ENCODE assay signal across 6 cellular contexts in genomic region chr17:45146616-45147101, GRCh38. TPM values are rescaled to one million over a fixed set of nuclear protein-coding genes. Genes with fewer than 3 reads are reported as not detected.
DNase-seq lines count a peak whose midpoint lies in the region; ATAC-seq and TF ChIP-seq lines count a peak whose summit lies in the region.

No MANE protein-coding gene starts in this region.

- H3K4me2 ChIP-seq in IMR-90 (ENCODE audit: low read depth, low read length), result peak overlapping the region; percentile 74

- no CpG with 5 or more reads among the region's 9 CpGs for WGBS in IMR-90 (ENCODE audit: extremely low coverage in 2 of 2, insufficient read length in 1 of 2), 2 experiments

- in situ Hi-C loops in IMR-90 (cut with MboI; ENCODE audit: low sequenced_read_pairs) (no loop called here), brain microvascular endothelial cell (cut with HindIII; ENCODE audit: low pct_ligation_motif_present, low sequenced_read_pairs) (no loop called here)

- peak overlapping the region; percentile 99 for H3K14ac ChIP-seq in IMR-90 (replicated peaks; ENCODE audit: low read depth, low read length)

- H4K5ac ChIP-seq in IMR-90 (ENCODE audit: low read depth, low read length), result peak overlapping the region; percentile 96

- peak overlapping the region; percentile 77 to 96 for H4K8ac ChIP-seq in IMR-90 (ENCODE audit: low read depth in 2 of 2, low read length in 2 of 2)

- peak overlapping the region; percentile 95 for H3K4me3 Mint-ChIP-seq in neural crest cell

- H3K27ac Mint-ChIP-seq in neural crest cell (ENCODE audit: unreplicated experiment), result peak overlapping the region; percentile 97

- BruUV-seq in IMR-90 (replicated peaks; lab: Mats Ljungman, UMichigan), result no TSS peak

- peak overlapping the region; percentile 90 for H3K27ac ChIP-seq in IMR-90 (ENCODE audit: insufficient read depth, low read length)
- peak overlapping the region; percentile 98 for H3K27ac ChIP-seq in brain microvascular endothelial cell

- H3K4me1 ChIP-seq in IMR-90 (ENCODE audit: control insufficient read depth, insufficient read depth, low read length), result peaks cover 19% of the 10 kb centered on the region

- dilution Hi-C loops in IMR-90 (cut with HindIII; ENCODE audit: low sequenced_read_pairs, unreplicated experiment), result no loop called here

- H2BK120ac ChIP-seq in IMR-90 (ENCODE audit: low read depth, low read length), result peak overlapping the region; percentile 79

- CTCF ChIA-PET in IMR-90 (lab: Yijun Ruan, JAX), result interaction anchor here (0.6 to 2.1 kb wide), 3 partner anchors 11 to 68 kb away, joined by 4 to 10 read pairs (median 5); partner anchors contain the start of gene ACBD4

- no peak overlapping the region; the same call in 1 of the 2 replicates for H3K56ac ChIP-seq in IMR-90 (ENCODE audit: extremely low read depth, insufficient read depth, low read length)

- H3K9me3 Mint-ChIP-seq in neural crest cell, result no peaks in the 10 kb centered on the region

- H3K79me1 ChIP-seq in IMR-90 (ENCODE audit: low read depth in 1 of 2, low read length in 2 of 2), result peaks cover 5 to 43% of the 10 kb centered on the region in 2 experiments; a peak in 2 of 4 replicates

- H3K27me3 ChIP-seq in IMR-90 (ENCODE audit: control insufficient read depth, insufficient read depth, low read length), result no peaks in the 10 kb centered on the region
- no peaks in the 10 kb centered on the region for H3K27me3 ChIP-seq in brain microvascular endothelial cell (replicated peaks)

- no peaks in the 10 kb centered on the region for H3K36me3 Mint-ChIP-seq in neural crest cell (ENCODE audit: low read depth)

- no peaks in the 10 kb centered on the region for H3K9me3 ChIP-seq in IMR-90 (ENCODE audit: control insufficient read depth, insufficient read depth, low read length)

- H3K18ac ChIP-seq in IMR-90 (ENCODE audit: low read depth, low read length), result peak overlapping the region; percentile 84

- H2BK15ac ChIP-seq in IMR-90 (ENCODE audit: low read depth, low read length), result peak overlapping the region; percentile 52; the same call in 1 of the 3 replicates

- DNase-seq in IMR-90 (peak; percentile 82), brain microvascular endothelial cell (peak; percentile 82), neural crest cell (ENCODE audit: low read depth, low spot score) (no peak), cerebellum (ENCODE audit: low spot score) (no peak)

- no peak for TF ChIP-seq POLR2A in IMR-90 (IDR thresholded peaks at IDR 0.05; ENCODE audit: low read depth, low read length)

- intact Hi-C loops in IMR-90 (cut with micrococcal nuclease), result no loop called here

- H3K4me3 ChIP-seq in IMR-90 (ENCODE audit: insufficient read depth, low read depth, low read length) (peak overlapping the region; percentile 56; the same call in 1 of the 2 replicates), brain microvascular endothelial cell (ENCODE audit: low read depth, low read length) (peak overlapping the region; percentile 69)

- peak overlapping the region; percentile 99 for H3K4ac ChIP-seq in IMR-90 (ENCODE audit: low read depth, low read length)

- peak overlapping the region; percentile 93 for H2AK5ac ChIP-seq in IMR-90 (ENCODE audit: low read depth, low read length)

- peaks cover 33% of the 10 kb centered on the region for H4K20me1 ChIP-seq in IMR-90 (ENCODE audit: insufficient read depth, low read length)

- peak overlapping the region; percentile 26; the same call in 1 of the 2 replicates for H2BK20ac ChIP-seq in IMR-90 (ENCODE audit: low read depth, low read length)

- H3K23ac ChIP-seq in IMR-90 (ENCODE audit: low read depth, low read length), result peak overlapping the region; percentile 99

- H2AFZ ChIP-seq in IMR-90 (replicated peaks; ENCODE audit: low read length, poor library complexity), result peak overlapping the region; percentile 84

- H2AK9ac ChIP-seq in IMR-90 (replicated peaks; ENCODE audit: low read depth, low read length, poor library complexity), result peak overlapping the region; percentile 95

- peak overlapping the region; percentile 93 for H2BK5ac ChIP-seq in IMR-90 (ENCODE audit: low read depth, low read length, poor library complexity, severe bottlenecking)

- TF ChIP-seq RAD21 in IMR-90 (IDR thresholded peaks at IDR 0.05; ENCODE audit: low read length), result no peak

- peaks cover 17% of the 10 kb centered on the region for H3K27me3 Mint-ChIP-seq in neural crest cell (ENCODE audit: low read depth)

- TF ChIP-seq CTCF in IMR-90 (conservative IDR thresholded peaks at IDR 0.05; ENCODE audit: low read depth, low read length), result no peak
- no peak for TF ChIP-seq CTCF in brain microvascular endothelial cell (IDR thresholded peaks at IDR 0.05; ENCODE audit: low read depth, low read length, missing control alignments)
- TF ChIP-seq CTCF in neural crest cell (conservative IDR thresholded peaks at IDR 0.05), result no peak

- H3K9me1 ChIP-seq in IMR-90 (ENCODE audit: insufficient read depth, low read length), result peaks cover 16% of the 10 kb centered on the region

- POLR2A ChIA-PET in IMR-90 (lab: Charles Lee; ENCODE audit: unreplicated experiment), result interaction anchor here (4.9 kb wide), 1 partner anchor 14 kb away, joined by 53 read pairs; the partner anchor contains the start of gene HEXIM2

- H3K36me3 ChIP-seq in IMR-90 (ENCODE audit: control insufficient read depth, insufficient read depth, low read length) (0 out of 2 replicates have a peak, but pooled peaks cover 2% of the 10 kb centered on the region), brain microvascular endothelial cell (replicated peaks) (no peaks in the 10 kb centered on the region)

- H3K9ac ChIP-seq in IMR-90 (ENCODE audit: low read depth, low read length), result peak overlapping the region; percentile 91

- peaks cover 53% of the 10 kb centered on the region for H3K4me1 Mint-ChIP-seq in neural crest cell

- ATAC-seq in IMR-90 (ENCODE audit: low read depth), result no peak
- ATAC-seq in GM19351 (IDR thresholded peaks at IDR 0.05; ENCODE audit: unreplicated experiment), result no peak
- ATAC-seq in GM21529 (IDR thresholded peaks at IDR 0.05; ENCODE audit: unreplicated experiment), result no peak

- peak overlapping the region; percentile 96 for H4K91ac ChIP-seq in IMR-90 (ENCODE audit: insufficient read depth, low read depth, low read length)

TF ChIP-seq in IMR-90, 13 proteins besides CTCF, POLR2A, EP300 and RAD21:
- TF ChIP-seq RCOR1 (IDR thresholded peaks at IDR 0.05; ENCODE audit: insufficient replicate concordance, low read length) (no peak), BHLHE40 (IDR thresholded peaks at IDR 0.05; ENCODE audit: low read depth, low read length) (peak; percentile 95), CHD1 (IDR thresholded peaks at IDR 0.05; ENCODE audit: low read depth, low read length) (no peak), USF2 (IDR thresholded peaks at IDR 0.05; ENCODE audit: low read depth, low read length) (peak; percentile 81), RFX5 (IDR thresholded peaks at IDR 0.05; ENCODE audit: low read depth, low read length) (no peak), FOS (IDR thresholded peaks at IDR 0.05; ENCODE audit: low read depth, low read length) (no peak), MAFK (IDR thresholded peaks at IDR 0.05; ENCODE audit: low read depth, low read length) (no peak)

RNA-seq across cellular contexts. Expression of gene HEXIM1, which starts 1.6 kb away (rescaled TPM):
- total RNA-seq in IMR-90 (2012; rRNA removed) (5.9 and 8.6 TPM in 2 replicates), neural crest cell (28.9 and 29.5 TPM in 2 replicates), cerebellum (5.4 TPM)
- 14.5 TPM in 2 replicates for polyA plus RNA-seq in IMR-90 (2012; rRNA removed)
- 13.5 and 13.8 TPM in 2 replicates for polyA plus RNA-seq in IMR-90 (2012; cell fraction: cytosol; rRNA removed)
- 8.5 and 12.5 TPM in 2 replicates for polyA plus RNA-seq in IMR-90 (2012; cell fraction: nucleus; rRNA removed; ENCODE audit: low replicate concordance)

RNA-seq across cellular contexts. Expression of gene ACBD4, which starts 11.2 kb away (rescaled TPM):
- total RNA-seq in IMR-90 (2012; rRNA removed), result 1.7 and 2.3 TPM in 2 replicates
- polyA plus RNA-seq in IMR-90 (2012; rRNA removed), result 5.7 and 6.1 TPM in 2 replicates
- polyA plus RNA-seq in IMR-90 (2012; cell fraction: cytosol; rRNA removed), result 4.5 and 5.5 TPM in 2 replicates
- 29.9 and 39.6 TPM in 2 replicates for polyA plus RNA-seq in IMR-90 (2012; cell fraction: nucleus; rRNA removed; ENCODE audit: low replicate concordance)
- 5.4 and 5.5 TPM in 2 replicates for total RNA-seq in neural crest cell
- total RNA-seq in cerebellum, result 1.9 TPM

RNA-seq across cellular contexts. Expression of gene PLCD3, which starts 14.3 kb away (rescaled TPM):
- 5.3 and 5.6 TPM in 2 replicates for total RNA-seq in IMR-90 (2012; rRNA removed)
- polyA plus RNA-seq in IMR-90 (2012; rRNA removed), result 36.6 and 39.0 TPM in 2 replicates
- 14.8 and 45.8 TPM in 2 replicates for polyA plus RNA-seq in IMR-90 (2012; cell fraction: cytosol; rRNA removed)
- 35.9 and 73.0 TPM in 2 replicates for polyA plus RNA-seq in IMR-90 (2012; cell fraction: nucleus; rRNA removed; ENCODE audit: low replicate concordance)
- total RNA-seq in neural crest cell, result 34.2 and 36.5 TPM in 2 replicates
- 9.5 TPM for total RNA-seq in cerebellum

RNA-seq across cellular contexts. Expression of gene HEXIM2, which starts 15.0 kb away (rescaled TPM):
- total RNA-seq in IMR-90 (2012; rRNA removed) (5.6 and 6.1 TPM in 2 replicates), neural crest cell (9.5 and 10.4 TPM in 2 replicates), cerebellum (4.7 TPM)
- 4.5 TPM in 2 replicates for polyA plus RNA-seq in IMR-90 (2012; rRNA removed)
- polyA plus RNA-seq in IMR-90 (2012; cell fraction: cytosol; rRNA removed), result 5.2 and 10.6 TPM in 2 replicates
- 2.9 and 6.9 TPM in 2 replicates for polyA plus RNA-seq in IMR-90 (2012; cell fraction: nucleus; rRNA removed; ENCODE audit: low replicate concordance)

Comparison
In these comparisons a context has a peak if more than half of its experiments do, and no peak if none do; other contexts are left out.
1. DNase-seq: peak in IMR-90 (single experiment) and brain microvascular endothelial cell (single experiment); none in neural crest cell (single experiment) and cerebellum (single experiment).